24 cellular contexts compared by ENCODE assay signal in genomic region chr1:21249940-21250493, GRCh38.
"Had no signal": no experiment of that assay in that cellular context is flagged by ENCODE, and none has a peak within 500 bp of the region (broad histone marks: within the 10 kb centered on the region; RNA-seq: fewer than 3 reads in every experiment).

No MANE protein-coding gene starts in this region.

- H3K9me3 Mint-ChIP-seq: activated naive CD8-positive, alpha-beta T cell treated with anti-CD3 and anti-CD28 coated beads for 36 hours had no signal

- H3K27ac ChIP-seq: left lung, upper lobe of right lung had no signal

- ATAC-seq: esophagus mucosa, left lung, upper lobe of right lung had no signal

- H3K27me3 Mint-ChIP-seq: activated naive CD8-positive, alpha-beta T cell treated with anti-CD3 and anti-CD28 coated beads for 36 hours; naive B cell had no signal

- H3K9me3 ChIP-seq: left lung, thyroid gland, upper lobe of right lung had no signal

- DNase-seq: activated CD4-positive, alpha-beta T cell treated with anti-CD3 and anti-CD28 coated beads for 4 hours; activated CD4-positive, CD25-positive, alpha-beta regulatory T cell; activated naive CD4-positive, alpha-beta T cell treated with Interleukin-2 at 50 U/mL for 16 hours; activated naive CD8-positive, alpha-beta T cell treated with anti-CD3 and anti-CD28 coated beads for 36 hours; activated T-cell treated with anti-CD3 and anti-CD28 coated beads, Interleukin-2, amount 50 U/mL, for 1 hour; dermis blood vessel endothelial cell; effector memory CD4-positive, alpha-beta T cell; foreskin melanocyte; hippocampal formation; kidney glomerular epithelial cell; left lung; naive B cell; occipital lobe; posterior cingulate gyrus; retina; stimulated activated CD4-positive, alpha-beta T cell treated with anti-CD3 and anti-CD28 coated beads, Interleukin-2, amount 100 ng/mL, for 48 hours; stimulated activated CD8-positive, alpha-beta memory T cell treated with anti-CD3 and anti-CD28 coated beads, Interleukin-4, amount 100 ng/mL, for 48 hours; stimulated activated naive CD4-positive, alpha-beta T cell treated with Interleukin-2 at 50 U/mL for 16 hours; T-helper 1 cell; T-helper 9 cell; thyroid gland; upper lobe of right lung had no signal

- H3K4me3 ChIP-seq: left lung, lung, thyroid gland, upper lobe of right lung had no signal

- H3K27ac Mint-ChIP-seq: naive B cell had no signal

- H3K27me3 ChIP-seq: left lung, thyroid gland, upper lobe of right lung had no signal

- H3K4me3 Mint-ChIP-seq: activated naive CD8-positive, alpha-beta T cell treated with anti-CD3 and anti-CD28 coated beads for 36 hours; naive B cell had no signal
